ENCODE assay signal across 8 cellular contexts in genomic region chr5:141680751-141681201, GRCh38. TPM values are rescaled to one million over a fixed set of nuclear protein-coding genes. Genes with fewer than 3 reads are reported as not detected.
DNase-seq lines count a peak whose midpoint lies in the region; ATAC-seq and TF ChIP-seq lines count a peak whose summit lies in the region.

No MANE protein-coding gene starts in this region.

- no peaks in the 10 kb centered on the region for H3K27me3 ChIP-seq in A673 (replicated peaks; ENCODE audit: insufficient read depth, low read depth, low read length, poor library complexity)

- H3K4me3 ChIP-seq in A673 (ENCODE audit: low read depth, low read length, poor library complexity, severe bottlenecking) (no peak overlapping the region), coronary artery (peak overlapping the region; percentile 75)

- CTCF ChIA-PET in A673 (lab: Charles Lee) = interaction anchor here (1.6 kb wide), 1 partner anchor 89 kb away, joined by 6 read pairs; no protein-coding TSS in a partner anchor

- BruUV-seq in A673 (replicated peaks; lab: Mats Ljungman, UMichigan) = no TSS peak

- H3K4me1 ChIP-seq in A673 (ENCODE audit: insufficient read depth, low read length, poor library complexity, severe bottlenecking) = peaks cover 9% of the 10 kb centered on the region

- TF ChIP-seq CTCF in A673 (conservative IDR thresholded peaks at IDR 0.05; ENCODE audit: low read depth, low read length) (no peak), coronary artery (IDR thresholded peaks at IDR 0.05) (no peak)

- POLR2A ChIA-PET in A673 (lab: Charles Lee; ENCODE audit: low non-redundant PET) = interaction anchor here (0.5 kb wide), 1 partner anchor 13 kb away, joined by 4 read pairs; no protein-coding TSS in a partner anchor

- H3K9me3 ChIP-seq in A673 (ENCODE audit: low read depth, low read length, poor library complexity, severe bottlenecking) = no peaks in the 10 kb centered on the region

- intact Hi-C loops in A673 (cut with micrococcal nuclease; ENCODE audit: unreplicated experiment) = no loop called here

- ATAC-seq in HG03097 (IDR thresholded peaks at IDR 0.05; ENCODE audit: low FRiP score, unreplicated experiment) = no peak

- no peaks in the 10 kb centered on the region for H3K36me3 ChIP-seq in A673 (ENCODE audit: insufficient read depth, low read length, poor library complexity, severe bottlenecking)

- H3K27ac ChIP-seq in A673 (ENCODE audit: low read depth, low read length, poor library complexity, severe bottlenecking) (no peak overlapping the region), coronary artery (peak overlapping the region; percentile 89 to 97)

- DNase-seq in A673 (ENCODE audit: low spot score) (peak; percentile 66), NCI-H510A treated with DMSO at 0.1 percent for 48 hours (lab: John Stamatoyannopoulos, UW) (peak; percentile 34), coronary artery (ENCODE audit: low spot score) (no peak), lung microvascular endothelial cell (ENCODE audit: low read depth in 2 of 2) (peak; percentile 98 to 99), GM03348 (ENCODE audit: low spot score) (no peak), NCI-H446 treated with DMSO at 0.1 percent for 48 hours (lab: John Stamatoyannopoulos, UW) (no peak), NCI-H2107 treated with DMSO at 0.1 percent for 48 hours (lab: John Stamatoyannopoulos, UW; ENCODE audit: unreplicated experiment) (no peak)

RNA-seq across cellular contexts. Expression of gene ARAP3, which starts 1.3 kb away (rescaled TPM):
- total RNA-seq in A673 (2021) (4.1 and 4.6 TPM in 2 replicates), lung microvascular endothelial cell (22.4 and 30.8 TPM in 2 replicates)

RNA-seq across cellular contexts. Expression of gene FCHSD1, which starts 29.6 kb away (rescaled TPM):
- total RNA-seq in A673 (2021) (2.3 and 3.9 TPM in 2 replicates), lung microvascular endothelial cell (9.3 and 10.5 TPM in 2 replicates)

RNA-seq across cellular contexts. Expression of gene RELL2, which starts 44.0 kb away (rescaled TPM):
- total RNA-seq in A673 (2021) = 4.7 and 6.6 TPM in 2 replicates
- total RNA-seq in lung microvascular endothelial cell = 5.6 and 6.1 TPM in 2 replicates

RNA-seq across cellular contexts. Expression of gene HDAC3, which starts 44.1 kb away (rescaled TPM):
- 93.1 and 109 TPM in 2 replicates for total RNA-seq in A673 (2021)
- total RNA-seq in lung microvascular endothelial cell = 45.0 and 48.2 TPM in 2 replicates

Comparison
In these comparisons a context has a peak if more than half of its experiments do, and no peak if none do; other contexts are left out.
1. DNase-seq: peak in A673 (single experiment), NCI-H510A treated with DMSO at 0.1 percent for 48 hours (single experiment) and lung microvascular endothelial cell (2 of 2); none in coronary artery (single experiment), GM03348 (single experiment), NCI-H446 treated with DMSO at 0.1 percent for 48 hours (single experiment) and NCI-H2107 treated with DMSO at 0.1 percent for 48 hours (single experiment).